8 cellular contexts compared by ENCODE assay signal in the genomic region with DNA sequence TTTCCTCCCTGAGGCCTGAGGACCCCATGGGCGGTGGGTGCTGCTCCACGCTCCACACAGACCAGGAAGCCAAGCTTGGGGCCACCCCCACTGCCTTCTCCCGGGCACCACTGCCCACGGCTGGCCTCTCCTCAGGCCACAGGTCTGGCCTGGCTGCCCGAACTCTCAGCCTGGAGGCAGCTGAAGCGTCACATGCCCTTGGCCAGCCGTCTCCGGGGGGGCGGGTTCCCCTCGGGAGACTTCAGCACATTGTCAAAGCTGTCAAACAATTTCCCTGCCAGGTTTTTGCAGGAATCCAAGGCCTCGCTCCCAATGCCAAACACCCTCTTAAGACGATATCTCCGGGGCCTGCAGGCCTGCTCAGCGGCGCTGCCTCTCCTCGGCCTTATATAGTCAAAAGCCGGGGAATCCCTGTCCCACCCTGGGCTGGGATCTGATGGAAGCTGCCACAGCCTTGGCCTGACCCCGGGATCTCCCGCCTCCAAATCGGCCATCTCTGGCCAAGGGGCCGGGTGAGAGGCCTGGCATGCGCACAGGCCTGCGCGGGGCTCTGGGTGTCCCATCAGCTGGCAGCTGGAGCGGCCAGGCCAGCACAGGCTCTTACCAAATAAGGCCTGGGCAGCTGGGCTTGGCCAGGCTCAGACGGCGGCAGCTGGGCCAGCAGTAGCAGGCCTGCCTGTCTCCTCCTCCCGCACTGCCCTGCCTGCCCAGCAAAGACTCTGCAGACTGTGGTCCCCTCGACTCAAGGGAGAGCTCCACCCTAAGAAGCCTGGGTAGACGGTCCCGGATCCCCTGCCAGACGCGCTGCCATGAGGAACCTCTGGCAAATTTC. TPM values are rescaled to one million over a fixed set of nuclear protein-coding genes. Genes with fewer than 3 reads are reported as not detected.
DNase-seq lines count a peak whose midpoint lies in the region; ATAC-seq and TF ChIP-seq lines count a peak whose summit lies in the region.

No MANE protein-coding gene starts in this region.

- ATAC-seq in GM19395 (IDR thresholded peaks at IDR 0.05; ENCODE audit: unreplicated experiment) (no peak), T-cell (replicated peaks in 1 of 4) (no peak)

- intact Hi-C loops in adrenal gland (cut with DNase I): no loop called here
- intact Hi-C loops in activated naive CD4-positive, alpha-beta T cell treated with anti-CD3 and anti-CD28 coated beads for 36 hours (cut with micrococcal nuclease): no loop called here

- H3K27ac ChIP-seq in adrenal gland: peak overlapping the region in 4 of 5 donors; percentile 37 to 83 (median 66)
- peak overlapping the region; percentile 67 for H3K27ac ChIP-seq in hepatocyte

- H3K4me1 ChIP-seq in adrenal gland (replicated peaks in 1 of 2) (peaks cover 0 to 14% of the 10 kb centered on the region in 2 donors), hepatocyte (ENCODE audit: insufficient read depth) (no peaks in the 10 kb centered on the region)

- 33 to 60% (median 51%) methylated on average over 15 to 33 of the region's 33 CpGs for WGBS in adrenal gland, 4 donors
- WGBS in hepatocyte (ENCODE audit: low lambda C conversion rate, missing lambda C conversion rate): 72% methylated on average over 33 of the region's 33 CpGs

- CTCF ChIA-PET in T-cell (lab: Charles Lee): no interaction called here
- CTCF ChIA-PET in activated naive CD4-positive, alpha-beta T cell treated with anti-CD3 and anti-CD28 coated beads for 36 hours (lab: Charles Lee): no interaction called here

- H3K9me3 ChIP-seq in adrenal gland (replicated peaks in 1 of 3) (no peaks in the 10 kb centered on the region), hepatocyte (ENCODE audit: low read depth) (no peaks in the 10 kb centered on the region)

- peak in 1 of 2 donors; percentile 24 for TF ChIP-seq POLR2A in adrenal gland (IDR thresholded peaks at IDR 0.05)

- no peaks in the 10 kb centered on the region for H3K27me3 Mint-ChIP-seq in T-cell
- H3K27me3 Mint-ChIP-seq in activated naive CD4-positive, alpha-beta T cell treated with anti-CD3 and anti-CD28 coated beads for 36 hours (ENCODE audit: low read depth): no peaks in the 10 kb centered on the region

- POLR2A ChIA-PET in T-cell (lab: Charles Lee): interaction anchor here in 1 of 2 donors (0.7 kb wide), 1 partner anchor 60 kb away, joined by 3 read pairs; no protein-coding TSS in a partner anchor

- no peaks in the 10 kb centered on the region for H3K79me2 ChIP-seq in hepatocyte

- no peaks in the 10 kb centered on the region for H3K36me3 ChIP-seq in adrenal gland (replicated peaks in 1 of 2)
- H3K36me3 ChIP-seq in hepatocyte (replicated peaks; ENCODE audit: insufficient read depth, low read depth): no peaks in the 10 kb centered on the region

- no peak overlapping the region for H3K4me3 Mint-ChIP-seq in T-cell
- no peak overlapping the region for H3K4me3 Mint-ChIP-seq in activated naive CD4-positive, alpha-beta T cell treated with anti-CD3 and anti-CD28 coated beads for 36 hours

- TF ChIP-seq CTCF in adrenal gland (IDR thresholded peaks at IDR 0.05) (no peak), hepatocyte (IDR thresholded peaks at IDR 0.05; ENCODE audit: poor library complexity) (no peak)

- H3K9me2 ChIP-seq in hepatocyte (replicated peaks; ENCODE audit: insufficient read depth): no peaks in the 10 kb centered on the region

- peaks cover 11 to 18% (median 11%) of the 10 kb centered on the region in 3 donors for H3K4me1 Mint-ChIP-seq in T-cell
- peaks cover 4% of the 10 kb centered on the region for H3K4me1 Mint-ChIP-seq in activated naive CD4-positive, alpha-beta T cell treated with anti-CD3 and anti-CD28 coated beads for 36 hours (ENCODE audit: low read depth)

- H3K4me3 ChIP-seq in adrenal gland (no peak overlapping the region), hepatocyte (no peak overlapping the region)

- no peaks in the 10 kb centered on the region for H3K27me3 ChIP-seq in adrenal gland
- no peaks in the 10 kb centered on the region for H3K27me3 ChIP-seq in hepatocyte

- no peaks in the 10 kb centered on the region for H4K20me1 ChIP-seq in hepatocyte (ENCODE audit: insufficient read depth, poor library complexity, severe bottlenecking)

- H3K27ac Mint-ChIP-seq in T-cell: no peak overlapping the region
- H3K27ac Mint-ChIP-seq in activated naive CD4-positive, alpha-beta T cell treated with anti-CD3 and anti-CD28 coated beads for 36 hours: no peak overlapping the region

- no peak overlapping the region for H3K4me2 ChIP-seq in hepatocyte

- no peaks in the 10 kb centered on the region for H3K9me3 Mint-ChIP-seq in T-cell
- no peaks in the 10 kb centered on the region for H3K9me3 Mint-ChIP-seq in activated naive CD4-positive, alpha-beta T cell treated with anti-CD3 and anti-CD28 coated beads for 36 hours

- no peaks in the 10 kb centered on the region for H3K36me3 Mint-ChIP-seq in T-cell
- no peaks in the 10 kb centered on the region for H3K36me3 Mint-ChIP-seq in activated naive CD4-positive, alpha-beta T cell treated with anti-CD3 and anti-CD28 coated beads for 36 hours (ENCODE audit: low read depth)

- H2AFZ ChIP-seq in hepatocyte: no peak overlapping the region

- DNase-seq in GM03348 (ENCODE audit: low spot score): peak; percentile 89
- DNase-seq in adrenal gland: peak; percentile 38 to 88 (median 83)
- peak; percentile 54 for DNase-seq in hepatocyte (ENCODE audit: low spot score)
- DNase-seq in retina: peak; percentile 45
- DNase-seq in T-cell: no peak
- DNase-seq in RKO (ENCODE audit: low spot score): no peak
- no peak for DNase-seq in activated naive CD4-positive, alpha-beta T cell treated with anti-CD3 and anti-CD28 coated beads for 36 hours

RNA-seq across cellular contexts. Expression of gene RBM38, which starts 49.7 kb away (rescaled TPM):
- total RNA-seq in adrenal gland (10 to 100 TPM in 7 of 8 donors, 1 to 10 TPM in 1; 7.2 to 25.9 (median 14.1) TPM), hepatocyte (16.1 and 18.1 TPM in 2 replicates), T-cell (100 to 1,000 TPM; 111 to 271 (median 124) TPM)
- polyA plus RNA-seq in adrenal gland (10 to 100 TPM in 2 of 3 donors, 1 to 10 TPM in 1; 3.0 to 24.1 (median 10.5) TPM), hepatocyte (15.6 and 19.6 TPM in 2 replicates)
- 10 to 100 TPM; 60.3 to 63.1 TPM for total RNA-seq in activated naive CD4-positive, alpha-beta T cell treated with anti-CD3 and anti-CD28 coated beads for 36 hours

Comparison
In these comparisons a context has a peak if more than half of its experiments do, and no peak if none do; other contexts are left out.
1. DNase-seq: peak in GM03348 (single experiment), adrenal gland (7 of 7), hepatocyte (single experiment) and retina (single experiment); none in T-cell (0 of 34), RKO (single experiment) and activated naive CD4-positive, alpha-beta T cell treated with anti-CD3 and anti-CD28 coated beads for 36 hours (single experiment).